ENCODE assay signal across 28 cellular contexts in the genomic region with DNA sequence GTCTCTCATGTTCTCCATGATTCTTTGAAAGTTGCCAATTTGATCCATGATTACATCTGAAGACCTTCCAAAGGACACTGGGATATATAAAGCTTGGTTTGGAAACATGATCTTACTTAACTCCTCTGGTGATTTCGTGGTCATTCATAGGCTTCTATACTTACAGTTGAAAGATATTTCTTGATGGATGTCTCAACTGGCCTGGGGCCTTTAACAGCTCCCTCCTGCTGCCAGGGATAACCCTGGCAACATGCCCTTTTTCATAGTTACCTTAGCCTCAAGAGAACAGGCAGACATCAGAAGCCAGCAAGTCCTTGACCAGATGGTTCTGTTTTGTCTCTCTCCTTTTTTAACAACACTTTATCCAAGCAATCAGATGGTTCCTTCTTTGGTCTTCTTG.
"Had no signal": no experiment of that assay in that cellular context is flagged by ENCODE, and none has a peak within 500 bp of the region (broad histone marks: within the 10 kb centered on the region; RNA-seq: fewer than 3 reads in every experiment).

No MANE protein-coding gene starts in this region.

- DNase-seq: activated CD4-positive, alpha-beta T cell treated with anti-CD3 and anti-CD28 coated beads, Interleukin-2, amount 10 ng/mL, durations not matched to agents 24 days and 14 days; activated CD4-positive, alpha-beta T cell treated with anti-CD3 and anti-CD28 coated beads, Interleukin-2, amount 50 U/mL, for 48 hours; activated CD8-positive, alpha-beta T cell treated with anti-CD3 and anti-CD28 coated beads, Interleukin-2, amount 10 ng/mL, durations not matched to agents 7 days and 5 days; activated gamma-delta T cell; activated naive CD4-positive, alpha-beta T cell treated with Interleukin-2 at 50 U/mL for 16 hours; activated naive CD8-positive, alpha-beta T cell treated with anti-CD3 and anti-CD28 coated beads, Interleukin-2, amount 10 ng/mL, durations not matched to agents 7 days and 5 days; activated T-cell treated with anti-CD3 and anti-CD28 coated beads, Interleukin-2, amount 50 U/mL, for 24 hours; amygdala; KBM-7; MM.1S; MV-4-11; NCI-H1092; NCI-H1436 treated with DMSO at 0.1 percent for 48 hours; NCI-H1694 treated with DMSO at 0.1 percent for 48 hours; NCI-H2029; NCI-H510A treated with DMSO at 0.1 percent for 48 hours; NCI-H526 treated with DMSO at 0.1 percent for 48 hours; NK-92 treated with Interleukin-12 subunit alpha and Interleukin-12 subunit beta, amount 100 ng/mL, for 24 hours; PC-3; Peyer's patch; SIG-M5; T-cell; T-helper 17 cell; WERI-Rb-1 had no signal

- H3K4me3 ChIP-seq: ascending aorta, Peyer's patch had no signal

- H3K4me1 ChIP-seq: ascending aorta, Peyer's patch had no signal

- H3K27me3 ChIP-seq: ascending aorta, Peyer's patch had no signal

- H3K36me3 ChIP-seq: Peyer's patch, WERI-Rb-1 had no signal

- H3K27ac ChIP-seq: ascending aorta, Peyer's patch, RWPE1, WERI-Rb-1 had no signal

- ATAC-seq: activated CD8-positive, alpha-beta T cell treated with anti-CD3 and anti-CD28 coated beads, Interleukin-2, amount 10 ng/mL, durations not matched to agents 7 days and 5 days; PC-3; Right ventricle myocardium inferior; SK-N-SH treated with all-trans-retinoic acid at 6 μM for 48 hours; T-cell; T-helper 17 cell had no signal

- H3K9me3 ChIP-seq: ascending aorta, Peyer's patch had no signal
